28 cellular contexts compared by ENCODE assay signal in the genomic region with DNA sequence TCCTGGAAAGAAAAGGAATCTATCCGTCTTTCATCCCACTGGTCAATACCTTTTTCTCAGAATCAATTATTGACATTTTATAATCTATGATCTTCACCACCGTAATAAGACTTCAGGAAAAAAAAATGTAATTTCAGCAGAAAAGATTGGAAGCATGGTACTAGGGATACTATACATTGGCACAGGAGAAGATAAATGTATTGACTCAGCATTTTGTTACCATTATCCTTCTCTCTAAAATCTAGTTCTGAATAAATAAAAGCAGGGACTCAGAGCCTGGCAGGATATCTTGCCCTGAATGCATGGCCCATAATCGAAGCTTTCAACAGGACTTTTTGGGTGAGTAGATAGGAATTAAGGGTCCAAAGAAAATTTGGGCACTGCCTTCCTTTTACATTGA.
"Had no signal": no experiment of that assay in that cellular context is flagged by ENCODE, and none has a peak within 500 bp of the region (broad histone marks: within the 10 kb centered on the region; RNA-seq: fewer than 3 reads in every experiment).

No MANE protein-coding gene starts in this region.

- H3K4me3 ChIP-seq: ascending aorta, breast epithelium, cardiac muscle cell, colonic mucosa, heart left ventricle had no signal

- H3K27me3 ChIP-seq: ascending aorta, breast epithelium, cardiac muscle cell, colonic mucosa, heart left ventricle had no signal

- DNase-seq: activated CD4-positive, alpha-beta memory T cell treated with anti-CD3 and anti-CD28 coated beads, Interleukin-2, amount 10 ng/mL, durations not matched to agents 7 days and 5 days; activated CD4-positive, alpha-beta T cell treated with anti-CD3 and anti-CD28 coated beads for 1 hour; activated CD4-positive, alpha-beta T cell treated with anti-CD3 and anti-CD28 coated beads for 4 hours; activated CD4-positive, alpha-beta T cell treated with anti-CD3 and anti-CD28 coated beads, Interleukin-2, amount 10 ng/mL, durations not matched to agents 7 days and 5 days; activated CD4-positive, alpha-beta T cell treated with anti-CD3 and anti-CD28 coated beads, Interleukin-2, amount 50 U/mL, for 4 hours; activated CD8-positive, alpha-beta memory T cell treated with anti-CD3 and anti-CD28 coated beads, Interleukin-2, amount 50 U/mL, for 48 hours; activated gamma-delta T cell; activated naive CD4-positive, alpha-beta T cell; activated naive CD4-positive, alpha-beta T cell treated with anti-CD3 and anti-CD28 coated beads, Interleukin-2, amount 10 ng/mL, durations not matched to agents 7 days and 5 days; activated naive CD8-positive, alpha-beta T cell treated with anti-CD3 and anti-CD28 coated beads, Interleukin-2, amount 10 ng/mL, durations not matched to agents 7 days and 5 days; activated T-cell treated with anti-CD3 and anti-CD28 coated beads for 4 hours; activated T-cell treated with anti-CD3 and anti-CD28 coated beads, Interleukin-2, amount 50 U/mL, for 4 hours; central memory CD4-positive, alpha-beta T cell; cerebellar nuclear complex; colonic mucosa; effector CD8-positive, alpha-beta T cell; endodermal cell; foreskin fibroblast; glutamatergic neuron; heart left ventricle; T-helper 2 cell had no signal

- ATAC-seq: activated naive CD4-positive, alpha-beta T cell treated with anti-CD3 and anti-CD28 coated beads, Interleukin-2, amount 50 U/mL, for 72 hours; activated T-cell treated with anti-CD3 and anti-CD28 coated beads, Interleukin-2, amount 50 U/mL, for 4 hours; esophagus mucosa; heart left ventricle; WTC11 had no signal

- H3K27ac ChIP-seq: ascending aorta, breast epithelium, cardiac muscle cell, colonic mucosa, heart left ventricle had no signal

- FAIRE-seq: frontal cortex had no signal

- H3K9me3 ChIP-seq: ascending aorta, breast epithelium, colonic mucosa, heart left ventricle had no signal

- H3K4me1 ChIP-seq: ascending aorta, breast epithelium, colonic mucosa had no signal

- H3K36me3 ChIP-seq: ascending aorta, breast epithelium, cardiac muscle cell, colonic mucosa, heart left ventricle had no signal
